Comparison of ENCODE assay signal across 21 cellular contexts in genomic region chr5:98638111-98638510, GRCh38.
DNase-seq lines count a peak whose midpoint lies in the region; ATAC-seq and TF ChIP-seq lines count a peak whose summit lies in the region.
"Had no signal": no experiment of that assay in that cellular context is flagged by ENCODE, and none has a peak within 500 bp of the region (broad histone marks: within the 10 kb centered on the region; RNA-seq: fewer than 3 reads in every experiment).

No MANE protein-coding gene starts in this region.

- H3K27ac Mint-ChIP-seq in chondrocyte (ENCODE audit: unreplicated experiment) (peak overlapping the region; percentile 50), neural progenitor cell (no peak overlapping the region)
- no peak overlapping the region for H3K27ac Mint-ChIP-seq in activated CD4-positive, alpha-beta T cell treated with anti-CD3 and anti-CD28 coated beads, Interleukin-2, amount 10 ng/mL, durations not matched to agents 7 days and 5 days
- H3K27ac Mint-ChIP-seq: CD4-positive, alpha-beta memory T cell had no signal

- no peak for DNase-seq in SK-N-SH
- no peak for DNase-seq in chondrocyte (ENCODE audit: low spot score)
- DNase-seq in neural progenitor cell (ENCODE audit: low spot score), result no peak
- DNase-seq in activated CD4-positive, alpha-beta T cell treated with anti-CD3 and anti-CD28 coated beads, Interleukin-2, amount 10 ng/mL, durations not matched to agents 7 days and 5 days, result no peak
- DNase-seq in hippocampal formation (lab: John Stamatoyannopoulos, UW), result no peak
- no peak for DNase-seq in NCI-H1417 treated with DMSO at 0.1 percent for 48 hours (lab: John Stamatoyannopoulos, UW)
- DNase-seq in COR-L47 (lab: John Stamatoyannopoulos, UW), result no peak
- DNase-seq: CD4-positive, alpha-beta memory T cell; DMS153; GDM1; Kasumi-1; NCI-H1436; NCI-H187 treated with DMSO at 0.1 percent for 48 hours; NCI-H510A treated with DMSO at 0.1 percent for 48 hours; NCI-H774; Right ventricle myocardium superior; SW 1271 had no signal

- CTCF ChIA-PET in SK-N-SH (lab: Yijun Ruan, JAX), result no interaction called here
- CTCF ChIA-PET in activated CD4-positive, alpha-beta T cell treated with anti-CD3 and anti-CD28 coated beads, Interleukin-2, amount 10 ng/mL, durations not matched to agents 7 days and 5 days (lab: Charles Lee), result no interaction called here

- H3K36me3 Mint-ChIP-seq in chondrocyte (ENCODE audit: low read depth), result no peaks in the 10 kb centered on the region
- H3K36me3 Mint-ChIP-seq in neural progenitor cell, result no peaks in the 10 kb centered on the region
- no peaks in the 10 kb centered on the region for H3K36me3 Mint-ChIP-seq in activated CD4-positive, alpha-beta T cell treated with anti-CD3 and anti-CD28 coated beads, Interleukin-2, amount 10 ng/mL, durations not matched to agents 7 days and 5 days (ENCODE audit: low read depth)
- H3K36me3 Mint-ChIP-seq: CD4-positive, alpha-beta memory T cell had no signal

- TF ChIP-seq RAD21 in SK-N-SH (IDR thresholded peaks at IDR 0.05; ENCODE audit: low read length), result no peak

- H3K27ac ChIP-seq in SK-N-SH (ENCODE audit: low read depth in 2 of 2, low read length in 1 of 2) (no peak overlapping the region), neural progenitor cell (peak overlapping the region; percentile 85)
- H3K27ac ChIP-seq: 22Rv1; BLaER1 treated with 17β-estradiol and CSF1 and Interleukin-3, amounts not matched to agents 10 nM and 100 nM had no signal

- no peak for ATAC-seq in SK-N-SH treated with all-trans-retinoic acid at 6 μM for 48 hours

- H3K4me3 Mint-ChIP-seq in chondrocyte (ENCODE audit: unreplicated experiment) (no peak overlapping the region), neural progenitor cell (no peak overlapping the region)
- H3K4me3 Mint-ChIP-seq in activated CD4-positive, alpha-beta T cell treated with anti-CD3 and anti-CD28 coated beads, Interleukin-2, amount 10 ng/mL, durations not matched to agents 7 days and 5 days, result no peak overlapping the region
- H3K4me3 Mint-ChIP-seq: CD4-positive, alpha-beta memory T cell had no signal

- H2AFZ ChIP-seq in SK-N-SH (ENCODE audit: low read depth), result peak overlapping the region; percentile 52; the same call in 1 of the 2 replicates
- no peak overlapping the region for H2AFZ ChIP-seq in neural progenitor cell (replicated peaks)

- H3F3A ChIP-seq in SK-N-SH (replicated peaks; ENCODE audit: insufficient read depth), result peaks cover 13% of the 10 kb centered on the region
- peaks cover 33% of the 10 kb centered on the region for H3F3A ChIP-seq in neural progenitor cell (ENCODE audit: low read depth)

- H3K4me3 ChIP-seq in SK-N-SH (ENCODE audit: low read depth in 2 of 2, low read length in 1 of 2) (no peak overlapping the region), neural progenitor cell (no peak overlapping the region)
- H3K4me3 ChIP-seq: BLaER1 treated with 17β-estradiol and CSF1 and Interleukin-3, amounts not matched to agents 10 nM and 100 nM; MG63 had no signal

- H3K27me3 Mint-ChIP-seq in chondrocyte (ENCODE audit: low read depth) (no peaks in the 10 kb centered on the region), neural progenitor cell (ENCODE audit: insufficient read depth, low read depth) (no peaks in the 10 kb centered on the region)
- peaks cover 6% of the 10 kb centered on the region for H3K27me3 Mint-ChIP-seq in activated CD4-positive, alpha-beta T cell treated with anti-CD3 and anti-CD28 coated beads, Interleukin-2, amount 10 ng/mL, durations not matched to agents 7 days and 5 days

- H3K27me3 ChIP-seq in SK-N-SH (ENCODE audit: insufficient read depth) (no peaks in the 10 kb centered on the region), neural progenitor cell (no peaks in the 10 kb centered on the region)
- H3K27me3 ChIP-seq: BLaER1 treated with 17β-estradiol and CSF1 and Interleukin-3, amounts not matched to agents 10 nM and 100 nM; MG63 had no signal

- peaks cover 35% of the 10 kb centered on the region for H3K4me1 Mint-ChIP-seq in chondrocyte (ENCODE audit: low read depth)
- peaks cover 44% of the 10 kb centered on the region for H3K4me1 Mint-ChIP-seq in neural progenitor cell
- H3K4me1 Mint-ChIP-seq in activated CD4-positive, alpha-beta T cell treated with anti-CD3 and anti-CD28 coated beads, Interleukin-2, amount 10 ng/mL, durations not matched to agents 7 days and 5 days, result no peaks in the 10 kb centered on the region
- H3K4me1 Mint-ChIP-seq: CD4-positive, alpha-beta memory T cell had no signal

- no peaks in the 10 kb centered on the region for H3K9me2 ChIP-seq in SK-N-SH

- peak overlapping the region; percentile 19; the same call in 1 of the 2 replicates for H3K4me2 ChIP-seq in SK-N-SH
- H3K4me2 ChIP-seq in neural progenitor cell, result peak overlapping the region; percentile 8
- H3K4me2 ChIP-seq: BLaER1 treated with 17β-estradiol and CSF1 and Interleukin-3, amounts not matched to agents 10 nM and 100 nM had no signal

- no peak overlapping the region for H3K9ac ChIP-seq in SK-N-SH
- H3K9ac ChIP-seq in neural progenitor cell, result no peak overlapping the region
- H3K9ac ChIP-seq: BLaER1 treated with 17β-estradiol and CSF1 and Interleukin-3, amounts not matched to agents 10 nM and 100 nM had no signal

- POLR2A ChIA-PET in SK-N-SH (lab: Yijun Ruan, JAX), result no interaction called here
- POLR2A ChIA-PET in activated CD4-positive, alpha-beta T cell treated with anti-CD3 and anti-CD28 coated beads, Interleukin-2, amount 10 ng/mL, durations not matched to agents 7 days and 5 days (lab: Charles Lee), result no interaction called here

- TF ChIP-seq CTCF in SK-N-SH (IDR thresholded peaks at IDR 0.05), result no peak
- TF ChIP-seq CTCF in chondrocyte (IDR thresholded peaks at IDR 0.05), result no peak
- no peak for TF ChIP-seq CTCF in neural progenitor cell (IDR thresholded peaks at IDR 0.05)

- H3K4me1 ChIP-seq in SK-N-SH (ENCODE audit: control insufficient read depth in 1 of 2, insufficient read depth in 2 of 2, low read depth in 1 of 2, low read length in 1 of 2) (peaks cover 0 to 13% of the 10 kb centered on the region in 2 experiments; a peak in 1 of 4 replicates), neural progenitor cell (peaks cover 54% of the 10 kb centered on the region)
- H3K4me1 ChIP-seq: BLaER1 treated with 17β-estradiol and CSF1 and Interleukin-3, amounts not matched to agents 10 nM and 100 nM had no signal

- H3K9me3 ChIP-seq in SK-N-SH (no peaks in the 10 kb centered on the region), neural progenitor cell (ENCODE audit: low read depth) (no peaks in the 10 kb centered on the region)
- H3K9me3 ChIP-seq: BLaER1 treated with 17β-estradiol and CSF1 and Interleukin-3, amounts not matched to agents 10 nM and 100 nM; MG63 had no signal

- no peaks in the 10 kb centered on the region for H3K9me3 Mint-ChIP-seq in chondrocyte (ENCODE audit: low read depth)
- no peaks in the 10 kb centered on the region for H3K9me3 Mint-ChIP-seq in neural progenitor cell
- no peaks in the 10 kb centered on the region for H3K9me3 Mint-ChIP-seq in activated CD4-positive, alpha-beta T cell treated with anti-CD3 and anti-CD28 coated beads, Interleukin-2, amount 10 ng/mL, durations not matched to agents 7 days and 5 days
- H3K9me3 Mint-ChIP-seq: CD4-positive, alpha-beta memory T cell had no signal

- TF ChIP-seq EP300 in SK-N-SH (IDR thresholded peaks at IDR 0.05; ENCODE audit: borderline replicate concordance in 1 of 2, low read depth in 1 of 2, low read length in 1 of 2), result no peak

- H3K36me3 ChIP-seq in SK-N-SH (replicated peaks in 1 of 2; ENCODE audit: control insufficient read depth in 1 of 2, insufficient read depth in 2 of 2, low read length in 1 of 2) (no peaks in the 10 kb centered on the region), neural progenitor cell (no peaks in the 10 kb centered on the region)
- H3K36me3 ChIP-seq: BLaER1 treated with 17β-estradiol and CSF1 and Interleukin-3, amounts not matched to agents 10 nM and 100 nM; MG63 had no signal

- H3K79me2 ChIP-seq in SK-N-SH (ENCODE audit: insufficient read depth), result no peaks in the 10 kb centered on the region
- no peaks in the 10 kb centered on the region for H3K79me2 ChIP-seq in neural progenitor cell (ENCODE audit: low read depth)

- WGBS in SK-N-SH (ENCODE audit: low lambda C conversion rate), result 57% methylated on average over 2 of the region's 2 CpGs

- no peaks in the 10 kb centered on the region for H4K20me1 ChIP-seq in SK-N-SH (ENCODE audit: insufficient read depth)
- no peaks in the 10 kb centered on the region for H4K20me1 ChIP-seq in neural progenitor cell (ENCODE audit: low read depth)
- H4K20me1 ChIP-seq: BLaER1 treated with 17β-estradiol and CSF1 and Interleukin-3, amounts not matched to agents 10 nM and 100 nM had no signal

TF ChIP-seq in SK-N-SH, 30 proteins besides CTCF, POLR2A, EP300 and RAD21 (continues in another document):
- TF ChIP-seq SIN3A (IDR thresholded peaks at IDR 0.05; ENCODE audit: borderline replicate concordance, low read depth, low read length), result no peak
- no peak for TF ChIP-seq CHD2 (IDR thresholded peaks at IDR 0.05; ENCODE audit: low read length, partially characterized antibody)
- TF ChIP-seq, protein P1, sequence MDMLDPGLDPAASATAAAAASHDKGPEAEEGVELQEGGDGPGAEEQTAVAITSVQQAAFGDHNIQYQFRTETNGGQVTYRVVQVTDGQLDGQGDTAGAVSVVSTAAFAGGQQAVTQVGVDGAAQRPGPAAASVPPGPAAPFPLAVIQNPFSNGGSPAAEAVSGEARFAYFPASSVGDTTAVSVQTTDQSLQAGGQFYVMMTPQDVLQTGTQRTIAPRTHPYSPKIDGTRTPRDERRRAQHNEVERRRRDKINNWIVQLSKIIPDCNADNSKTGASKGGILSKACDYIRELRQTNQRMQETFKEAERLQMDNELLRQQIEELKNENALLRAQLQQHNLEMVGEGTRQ (IDR thresholded peaks at IDR 0.05; ENCODE audit: borderline replicate concordance, low read depth, low read length), result no peak

TF ChIP-seq in SK-N-SH treated with all-trans-retinoic acid at 6 μM for 48 hours, 23 proteins besides CTCF, POLR2A, EP300 and RAD21 (continues in another document):
- TF ChIP-seq CSDC2 (CRISPR knock-in tag; IDR thresholded peaks at IDR 0.05) (no peak), GLIS3 (CRISPR knock-in tag; IDR thresholded peaks at IDR 0.05) (no peak), ZNF565 (CRISPR knock-in tag; conservative IDR thresholded peaks at IDR 0.05; ENCODE audit: low read depth) (no peak), POU6F1 (CRISPR knock-in tag; IDR thresholded peaks at IDR 0.05; ENCODE audit: borderline replicate concordance, low read depth) (no peak), ZNF70 (CRISPR knock-in tag; IDR thresholded peaks at IDR 0.05) (no peak)
